In the genomic region with DNA sequence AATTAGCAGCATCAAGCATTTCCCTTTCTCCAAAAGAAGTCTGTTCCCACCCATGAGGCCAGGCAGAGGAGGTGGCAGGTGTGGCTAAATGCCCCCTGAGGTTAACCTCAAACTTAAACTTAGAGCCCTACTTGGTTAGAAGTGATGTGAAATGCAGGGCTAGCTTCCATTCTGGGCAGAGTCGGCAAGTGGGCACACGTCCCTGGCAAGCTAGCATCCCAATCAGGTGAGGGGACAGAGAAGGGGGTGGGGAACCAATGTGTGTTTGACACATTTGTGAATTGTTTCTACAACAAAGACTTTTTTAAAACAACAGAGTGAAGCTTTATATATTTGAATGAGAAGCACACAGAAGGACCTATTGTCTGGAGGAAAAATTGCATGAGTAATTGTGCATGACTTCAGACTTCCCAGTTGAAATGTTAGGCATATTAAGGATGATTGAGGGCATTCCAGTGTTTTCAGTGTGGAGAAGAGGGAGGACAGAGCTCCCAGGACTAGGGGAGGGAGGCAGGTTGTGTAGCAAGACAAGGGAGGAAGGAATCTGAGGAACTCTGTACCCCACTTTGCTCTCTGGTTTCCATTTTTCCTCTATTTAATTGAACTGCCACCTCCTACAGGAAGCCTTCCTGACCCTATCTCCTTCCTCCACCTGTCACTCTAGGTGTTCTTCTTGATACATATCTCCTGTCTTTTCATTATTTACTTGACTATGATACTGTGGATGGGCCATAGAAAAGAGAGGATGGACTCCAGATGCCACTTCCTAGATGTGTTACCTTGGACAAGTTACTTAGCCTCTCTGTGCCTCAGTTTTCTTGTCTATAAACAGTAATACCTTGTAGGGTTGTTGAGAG, we compare ENCODE assay signal across 8 cellular contexts.
DNase-seq lines count a peak whose midpoint lies in the region; ATAC-seq and TF ChIP-seq lines count a peak whose summit lies in the region.

No MANE protein-coding gene starts in this region.

- peak overlapping the region in 4 of 5 donors; percentile 16 to 69 (median 53) for H3K27ac ChIP-seq in stomach
- no peak overlapping the region for H3K27ac ChIP-seq in naive thymus-derived CD4-positive, alpha-beta T cell (ENCODE audit: low read depth, low read length)

- peaks cover 0 to 5% (median 0%) of the 10 kb centered on the region in 5 donors for H3K27me3 Mint-ChIP-seq in naive thymus-derived CD4-positive, alpha-beta T cell

- peaks cover 7 to 46% (median 28%) of the 10 kb centered on the region in 4 donors for H3K4me1 ChIP-seq in stomach
- H3K4me1 ChIP-seq in naive thymus-derived CD4-positive, alpha-beta T cell (ENCODE audit: control insufficient read depth in 2 of 2, insufficient read depth in 2 of 2, low read length in 2 of 2), result peaks cover 0 to 10% of the 10 kb centered on the region in 2 donors

- H3K9me3 Mint-ChIP-seq in naive thymus-derived CD4-positive, alpha-beta T cell, result no peaks in the 10 kb centered on the region

- WGBS in stomach, 5 donors, result 43 to 62% (median 53%) methylated on average over 2 of the region's 2 CpGs

- POLR2A ChIA-PET in naive thymus-derived CD4-positive, alpha-beta T cell (lab: Charles Lee), result no interaction called here

- H3K27ac Mint-ChIP-seq in naive thymus-derived CD4-positive, alpha-beta T cell, result peak overlapping the region in 1 of 9 donors; percentile 5

- no peaks in the 10 kb centered on the region for H3K27me3 ChIP-seq in stomach
- no peaks in the 10 kb centered on the region for H3K27me3 ChIP-seq in naive thymus-derived CD4-positive, alpha-beta T cell (ENCODE audit: control insufficient read depth in 2 of 2, insufficient read depth in 2 of 2, low read length in 2 of 2)

- no peaks in the 10 kb centered on the region for H3K36me3 ChIP-seq in stomach
- H3K36me3 ChIP-seq in naive thymus-derived CD4-positive, alpha-beta T cell (ENCODE audit: control insufficient read depth in 2 of 3, insufficient read depth in 3 of 3, low read length in 3 of 3), result no peaks in the 10 kb centered on the region

- ATAC-seq in GM21390 (IDR thresholded peaks at IDR 0.05; ENCODE audit: unreplicated experiment) (peak; percentile 22), GM21528 (IDR thresholded peaks at IDR 0.05; ENCODE audit: low FRiP score, unreplicated experiment) (no peak), HG03045 (IDR thresholded peaks at IDR 0.05; ENCODE audit: unreplicated experiment) (no peak)
- ATAC-seq in naive thymus-derived CD4-positive, alpha-beta T cell, result no peak

- H3K4me3 Mint-ChIP-seq in naive thymus-derived CD4-positive, alpha-beta T cell, result peak overlapping the region in 1 of 10 donors; percentile 14

- no peak for TF ChIP-seq POLR2A in stomach (IDR thresholded peaks at IDR 0.05)

- H3K4me1 Mint-ChIP-seq in naive thymus-derived CD4-positive, alpha-beta T cell, result peaks cover 0 to 33% (median 13%) of the 10 kb centered on the region in 7 donors

- TF ChIP-seq CTCF in stomach (IDR thresholded peaks at IDR 0.05), result no peak

- no peak overlapping the region for H3K4me3 ChIP-seq in stomach
- no peak overlapping the region for H3K4me3 ChIP-seq in naive thymus-derived CD4-positive, alpha-beta T cell (ENCODE audit: low read length)

- DNase-seq in RPMI8226 (peak; percentile 51), glomerular visceral epithelial cell (ENCODE audit: extremely low spot score) (peak; percentile 82), stomach (no peak)
- no peak for DNase-seq in stimulated activated naive CD4-positive, alpha-beta T cell (lab: John Stamatoyannopoulos, UW)
- no peak for DNase-seq in naive thymus-derived CD4-positive, alpha-beta T cell

- CTCF ChIA-PET in naive thymus-derived CD4-positive, alpha-beta T cell (lab: Charles Lee), result no interaction called here

- H3K9me3 ChIP-seq in stomach, result no peaks in the 10 kb centered on the region
- no peaks in the 10 kb centered on the region for H3K9me3 ChIP-seq in naive thymus-derived CD4-positive, alpha-beta T cell (ENCODE audit: control insufficient read depth in 2 of 3, low read length in 3 of 3)

- TF ChIP-seq EP300 in stomach (IDR thresholded peaks at IDR 0.05), result no peak

- H3K36me3 Mint-ChIP-seq in naive thymus-derived CD4-positive, alpha-beta T cell, result peaks cover 0 to 5% (median 0%) of the 10 kb centered on the region in 5 donors

- intact Hi-C loops in stomach (cut with DNase I; ENCODE audit: low total_unique reads), result no loop called here
- intact Hi-C loops in naive thymus-derived CD4-positive, alpha-beta T cell (cut with micrococcal nuclease), result loop anchor here in 1 of 2 donors (2.0 kb wide), 1 partner anchor 23 kb away; no protein-coding TSS in a partner anchor

Comparison
In these comparisons a context has a peak if more than half of its experiments do, and no peak if none do; other contexts are left out.
1. DNase-seq: peak in RPMI8226 (single experiment) and glomerular visceral epithelial cell (single experiment); none in stomach (single experiment), stimulated activated naive CD4-positive, alpha-beta T cell (0 of 6) and naive thymus-derived CD4-positive, alpha-beta T cell (0 of 9).